In genomic region chr4:169848018-169848417, GRCh38 we compare ENCODE assay signal across 6 cellular contexts.
"Had no signal": no experiment of that assay in that cellular context is flagged by ENCODE, and none has a peak within 500 bp of the region (broad histone marks: within the 10 kb centered on the region; RNA-seq: fewer than 3 reads in every experiment).

No MANE protein-coding gene starts in this region.

- ATAC-seq: K562 had no signal

- DNase-seq: GOT3, H7, HCEC 1CT, IMR-90, KG1 had no signal

- H3K4me3 ChIP-seq: K562 had no signal
